In genomic region chr5:73487257-73487656, GRCh38 we compare ENCODE assay signal across 1 cellular context.
TF ChIP-seq lines count a peak whose summit lies in the region.

No MANE protein-coding gene starts in this region.

TF ChIP-seq in H1, 55 proteins besides CTCF, POLR2A, EP300 and RAD21:
- TF ChIP-seq POLR2AphosphoS5 (IDR thresholded peaks at IDR 0.05; ENCODE audit: low read depth, low read length) (peak; percentile 55; the same call in 1 of the 2 replicates), TCF12 (IDR thresholded peaks at IDR 0.05; ENCODE audit: low read depth, low read length) (peak; percentile 83; the same call in 1 of the 2 replicates), BACH1 (IDR thresholded peaks at IDR 0.05; ENCODE audit: low read length) (peak; percentile 24; the same call in 1 of the 2 replicates)
